ENCODE assay signal across 1 cellular context in genomic region chrX:70509078-70509477, GRCh38.
TF ChIP-seq lines count a peak whose summit lies in the region.

No MANE protein-coding gene starts in this region.

TF ChIP-seq in K562, 482 proteins besides CTCF, POLR2A, EP300 and RAD21 (continued from another document):
- TF ChIP-seq PBX2 (CRISPR knock-in tag; IDR thresholded peaks at IDR 0.05; ENCODE audit: low read depth) (no peak), PBX2 (tag; conservative IDR thresholded peaks at IDR 0.05; ENCODE audit: low read depth) (peak; percentile 29; the same call in 1 of the 2 replicates)
